Comparison of ENCODE assay signal across 35 cellular contexts in genomic region chr6:61940919-61941318, GRCh38.
"Had no signal": no experiment of that assay in that cellular context is flagged by ENCODE, and none has a peak within 500 bp of the region (broad histone marks: within the 10 kb centered on the region; RNA-seq: fewer than 3 reads in every experiment).

No MANE protein-coding gene starts in this region.

- H3K36me3 ChIP-seq: MG63 had no signal

- H3K27me3 ChIP-seq: MG63 had no signal

- H3K27ac ChIP-seq: KMS-11 had no signal

- DNase-seq: Karpas-422, Kasumi-1, KG1, MG63, MM.1S, MV-4-11, NCI-H1048, NCI-H1092, NCI-H1092 treated with DMSO at 0.1 percent for 48 hours, NCI-H1105, NCI-H1105 treated with DMSO at 0.1 percent for 48 hours, NCI-H1417, NCI-H1417 treated with DMSO at 0.1 percent for 48 hours, NCI-H1436, NCI-H1436 treated with DMSO at 0.1 percent for 48 hours, NCI-H146, NCI-H1694, NCI-H1694 treated with DMSO at 0.1 percent for 48 hours, NCI-H187, NCI-H187 treated with DMSO at 0.1 percent for 48 hours, NCI-H1930, NCI-H2029, NCI-H2029 treated with DMSO at 0.1 percent for 48 hours, NCI-H2081, NCI-H2081 treated with DMSO at 0.1 percent for 48 hours, NCI-H2107, NCI-H2171, NCI-H2171 treated with DMSO at 0.1 percent for 48 hours, NCI-H2227 treated with DMSO at 0.1 percent for 48 hours, NCI-H226, NCI-H345, NCI-H446, NCI-H446 treated with DMSO at 0.1 percent for 48 hours, NCI-H510A had no signal

- H3K4me3 ChIP-seq: MG63 had no signal

- H3K9ac ChIP-seq: KMS-11 had no signal

- H3K9me3 ChIP-seq: MG63 had no signal

- H3K4me2 ChIP-seq: KMS-11 had no signal
